20 cellular contexts compared by ENCODE assay signal in the genomic region with DNA sequence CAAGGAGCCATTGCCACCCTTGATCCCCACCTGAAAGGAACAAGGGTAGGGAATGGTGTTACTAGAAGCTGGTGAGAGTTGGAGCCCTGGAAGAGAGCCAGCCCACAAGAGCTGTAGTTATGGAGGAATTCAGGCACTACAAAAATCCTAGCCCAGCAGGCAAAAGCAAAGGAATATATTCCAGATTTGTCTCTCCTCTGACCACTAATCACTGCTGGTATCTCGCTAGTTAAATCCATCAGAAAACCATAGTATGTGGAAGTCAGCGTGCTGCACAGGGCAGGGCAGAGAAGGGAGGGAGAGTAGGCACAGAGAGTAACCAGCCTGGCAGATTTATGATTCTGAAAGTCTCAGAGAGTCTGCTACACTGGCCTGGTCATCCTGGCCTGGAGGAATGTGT.
DNase-seq lines count a peak whose midpoint lies in the region; ATAC-seq and TF ChIP-seq lines count a peak whose summit lies in the region.
"Had no signal": no experiment of that assay in that cellular context is flagged by ENCODE, and none has a peak within 500 bp of the region (broad histone marks: within the 10 kb centered on the region; RNA-seq: fewer than 3 reads in every experiment).

No MANE protein-coding gene starts in this region.

- no peak overlapping the region for H3K4me2 ChIP-seq in osteoblast (ENCODE audit: insufficient read depth, low read length)
- H3K4me2 ChIP-seq: BLaER1 had no signal

- H3K4me1 ChIP-seq in osteoblast (ENCODE audit: insufficient read depth, low read length), result no peaks in the 10 kb centered on the region
- no peaks in the 10 kb centered on the region for H3K4me1 ChIP-seq in psoas muscle
- H3K4me1 ChIP-seq: suprapubic skin had no signal

- intact Hi-C loops in psoas muscle (cut with DNase I), result no loop called here

- in situ Hi-C loops in brain microvascular endothelial cell (cut with HindIII; ENCODE audit: low pct_ligation_motif_present, low sequenced_read_pairs), result no loop called here

- TF ChIP-seq CTCF in brain microvascular endothelial cell (IDR thresholded peaks at IDR 0.05; ENCODE audit: low read depth, low read length, missing control alignments), result no peak
- TF ChIP-seq CTCF in osteoblast (IDR thresholded peaks at IDR 0.05; ENCODE audit: extremely low read depth, low read depth, low read length), result no peak
- no peak for TF ChIP-seq CTCF in psoas muscle (IDR thresholded peaks at IDR 0.05)

- 46 to 59% (median 54%) methylated on average over 2 of the region's 2 CpGs for WGBS in psoas muscle, 3 donors

- H3K9me3 ChIP-seq in osteoblast (ENCODE audit: low read depth, low read length), result no peaks in the 10 kb centered on the region
- no peaks in the 10 kb centered on the region for H3K9me3 ChIP-seq in psoas muscle
- H3K9me3 ChIP-seq: right lobe of liver, suprapubic skin had no signal

- ATAC-seq in HG03280 (IDR thresholded peaks at IDR 0.05; ENCODE audit: unreplicated experiment) (no peak), psoas muscle (no peak)
- ATAC-seq: activated CD4-positive, CD25-positive, alpha-beta regulatory T cell treated with anti-CD3 and anti-CD28 coated beads, Interleukin-2, amount 50 U/mL, for 24 hours; esophagus mucosa; right lobe of liver; Right ventricle myocardium inferior had no signal

- H3K36me3 ChIP-seq in brain microvascular endothelial cell (replicated peaks), result no peaks in the 10 kb centered on the region
- no peaks in the 10 kb centered on the region for H3K36me3 ChIP-seq in osteoblast (ENCODE audit: insufficient read depth, low read length)
- H3K36me3 ChIP-seq in psoas muscle (ENCODE audit: insufficient read depth in 1 of 2, low read depth in 1 of 2), result no peaks in the 10 kb centered on the region
- H3K36me3 ChIP-seq: BLaER1, right lobe of liver, suprapubic skin had no signal

- H3K27ac ChIP-seq in brain microvascular endothelial cell, result no peak overlapping the region
- no peak overlapping the region for H3K27ac ChIP-seq in osteoblast (ENCODE audit: low read depth, low read length)
- no peak overlapping the region for H3K27ac ChIP-seq in psoas muscle
- H3K27ac ChIP-seq: BLaER1, dorsolateral prefrontal cortex, right lobe of liver, suprapubic skin had no signal

- H4K20me1 ChIP-seq in osteoblast (ENCODE audit: insufficient read depth, low read length), result no peaks in the 10 kb centered on the region
- H4K20me1 ChIP-seq: BLaER1 had no signal

- H2AFZ ChIP-seq in osteoblast (ENCODE audit: low read length), result peak overlapping the region; percentile 43

- no peaks in the 10 kb centered on the region for H3K79me2 ChIP-seq in osteoblast (ENCODE audit: insufficient read depth, low read length)

- no peak overlapping the region for H3K4me3 ChIP-seq in brain microvascular endothelial cell (ENCODE audit: low read depth, low read length)
- no peak overlapping the region for H3K4me3 ChIP-seq in osteoblast (ENCODE audit: insufficient read depth, low read length)
- H3K4me3 ChIP-seq in psoas muscle, result no peak overlapping the region
- H3K4me3 ChIP-seq: BLaER1, dorsolateral prefrontal cortex, right lobe of liver, suprapubic skin had no signal

- DNase-seq in EH (ENCODE audit: low read depth) (peak; percentile 81), LHCN-M2 (ENCODE audit: low read depth) (peak; percentile 15), brain microvascular endothelial cell (peak; percentile 12), osteoblast (ENCODE audit: insufficient read length, low spot score, missing footprints) (no peak), psoas muscle (no peak), COLO829 (ENCODE audit: low spot score) (no peak)
- DNase-seq: activated CD8-positive, alpha-beta memory T cell treated with anti-CD3 and anti-CD28 coated beads, Interleukin-2, amount 50 U/mL, for 4 hours; activated gamma-delta T cell; dorsolateral prefrontal cortex; kidney glomerular epithelial cell; NCI-H1048; nucleus accumbens; T-helper 2 cell had no signal

- no peaks in the 10 kb centered on the region for H3K27me3 ChIP-seq in brain microvascular endothelial cell (replicated peaks)
- peaks cover 17% of the 10 kb centered on the region for H3K27me3 ChIP-seq in osteoblast (ENCODE audit: insufficient read depth, low read length)
- H3K27me3 ChIP-seq in psoas muscle (ENCODE audit: insufficient read depth in 3 of 3, low read length in 2 of 3), result no peaks in the 10 kb centered on the region
- H3K27me3 ChIP-seq: BLaER1, dorsolateral prefrontal cortex, right lobe of liver, suprapubic skin had no signal

Comparison
In these comparisons a context has a peak if more than half of its experiments do, and no peak if none do; other contexts are left out.
1. DNase-seq: peak in EH (single experiment), LHCN-M2 (single experiment) and brain microvascular endothelial cell (single experiment); none in osteoblast (single experiment), psoas muscle (0 of 2) and COLO829 (single experiment).